In genomic region chr17:35731239-35731931, GRCh38 we compare ENCODE assay signal across 9 cellular contexts. TPM values are rescaled to one million over a fixed set of nuclear protein-coding genes. Genes with fewer than 3 reads are reported as not detected.
DNase-seq lines count a peak whose midpoint lies in the region; FAIRE-seq and TF ChIP-seq lines count a peak whose summit lies in the region.
"Had no signal": no experiment of that assay in that cellular context is flagged by ENCODE, and none has a peak within 500 bp of the region (broad histone marks: within the 10 kb centered on the region; RNA-seq: fewer than 3 reads in every experiment).

TSS of gene RASL10B (plus strand) at chr17:35731639. CDS start at chr17:35735185, 3,546 bp downstream.

- no peak within 1 kb of the TSS for H2BK5ac ChIP-seq in mesendoderm (ENCODE audit: low read length)

- no peaks in the 10 kb centered on the region for H3K9me3 ChIP-seq in endothelial cell of umbilical vein (replicated peaks; ENCODE audit: control insufficient read depth, insufficient read depth, low read length)

- peak within 1 kb of the TSS; percentile 47 for H2BK15ac ChIP-seq in mesendoderm (replicated peaks; ENCODE audit: low read depth)

- no peak within 1 kb of the TSS for H2AK5ac ChIP-seq in mesendoderm (ENCODE audit: low read length)

- POLR2A ChIA-PET in endothelial cell of umbilical vein (lab: Charles Lee) = no interaction called here

- H3K27me3 ChIP-seq in endothelial cell of umbilical vein (ENCODE audit: control insufficient read depth in 2 of 2, insufficient read depth in 2 of 2, low read length in 2 of 2) = peaks cover 3 to 11% of the 10 kb centered on the region in 2 experiments
- H3K27me3 ChIP-seq in mesendoderm (ENCODE audit: insufficient read depth, low read length, poor library complexity) = no peaks in the 10 kb centered on the region

- H3K23ac ChIP-seq in mesendoderm (ENCODE audit: low read length) = peak within 1 kb of the TSS; percentile 67

- no peak within 1 kb of the TSS for H3K4me2 ChIP-seq in endothelial cell of umbilical vein (ENCODE audit: insufficient read depth, low read length)
- H3K4me2 ChIP-seq in mesendoderm (ENCODE audit: low read length) = peak within 1 kb of the TSS; percentile 73
- H3K4me2 ChIP-seq: KMS-11 had no signal

- H3K9me1 ChIP-seq in endothelial cell of umbilical vein (replicated peaks; ENCODE audit: control insufficient read depth, extremely low read depth, insufficient read depth, low read length) = no peaks in the 10 kb centered on the region

- BruUV-seq in endothelial cell of umbilical vein (replicated peaks; lab: Mats Ljungman, UMichigan) = no TSS peak

- WGBS in mesendoderm (ENCODE audit: extremely low coverage, insufficient coverage, low lambda C conversion rate) = no CpG with 5 or more reads among the region's 46 CpGs

- H3K56ac ChIP-seq in mesendoderm (ENCODE audit: low read length) = peak within 1 kb of the TSS; percentile 73

- intact Hi-C loops in endothelial cell of umbilical vein (cut with micrococcal nuclease) = no loop called here

- H3K9ac ChIP-seq in endothelial cell of umbilical vein (replicated peaks; ENCODE audit: extremely low read depth, insufficient read depth, low read length) (no peak within 1 kb of the TSS), mesendoderm (ENCODE audit: low read length) (peak within 1 kb of the TSS; percentile 69)
- H3K9ac ChIP-seq: KMS-11 had no signal

- peak within 1 kb of the TSS; percentile 86 for H3K4ac ChIP-seq in mesendoderm (ENCODE audit: low read depth, low read length)

- H3K79me1 ChIP-seq in mesendoderm (ENCODE audit: low read length) = no peaks in the 10 kb centered on the region

- CTCF ChIA-PET in endothelial cell of umbilical vein (lab: Charles Lee) = interaction anchor here (0.7 to 2.1 kb wide), 6 partner anchors 9 to 118 kb away, joined by 3 to 16 read pairs (median 5); no protein-coding TSS in a partner anchor

- TF ChIP-seq POLR2A in endothelial cell of umbilical vein (IDR thresholded peaks at IDR 0.05; ENCODE audit: low read depth, low read length) = no peak

- H4K8ac ChIP-seq in mesendoderm (ENCODE audit: low read depth, low read length) = no peak within 1 kb of the TSS

- no peak within 1 kb of the TSS for H4K5ac ChIP-seq in mesendoderm (ENCODE audit: low read length)

- no peak for TF ChIP-seq CTCF in endothelial cell of umbilical vein (IDR thresholded peaks at IDR 0.05; ENCODE audit: extremely low read depth in 1 of 2, insufficient read depth in 1 of 2, low read depth in 1 of 2, low read length in 2 of 2)

- dilution Hi-C loops in endothelial cell of umbilical vein (cut with MboI; ENCODE audit: extremely low pct_ligation_motif_present, low sequenced_read_pairs) = loop anchor here (25.0 kb wide), 1 partner anchor 119 kb away; no protein-coding TSS in a partner anchor

- H2BK120ac ChIP-seq in mesendoderm (ENCODE audit: low read depth, low read length) = peak within 1 kb of the TSS; percentile 51

- peak within 1 kb of the TSS in 2 of 3 experiments; percentile 6 to 44 for H3K4me3 ChIP-seq in endothelial cell of umbilical vein (replicated peaks in 1 of 3; ENCODE audit: insufficient read depth in 1 of 3, low read depth in 1 of 3, low read length in 3 of 3)
- peak within 1 kb of the TSS; percentile 41 for H3K4me3 ChIP-seq in mesendoderm (ENCODE audit: low read length)

- H3K27ac ChIP-seq in endothelial cell of umbilical vein (ENCODE audit: insufficient read depth, low read depth, low read length) (no peak within 1 kb of the TSS), mesendoderm (ENCODE audit: low read depth, low read length) (no peak within 1 kb of the TSS)
- H3K27ac ChIP-seq: KMS-11 had no signal

- no peaks in the 10 kb centered on the region for H4K20me1 ChIP-seq in endothelial cell of umbilical vein (replicated peaks; ENCODE audit: control insufficient read depth, extremely low read depth, insufficient read depth, low read length)

- H3K36me3 ChIP-seq in endothelial cell of umbilical vein (ENCODE audit: control insufficient read depth in 2 of 2, extremely low read depth in 1 of 2, insufficient read depth in 2 of 2, low read length in 2 of 2) (peaks cover 0 to 2% of the 10 kb centered on the region in 2 experiments), mesendoderm (ENCODE audit: control insufficient read depth, insufficient read depth, low read length) (no peaks in the 10 kb centered on the region)

- H3K79me2 ChIP-seq in endothelial cell of umbilical vein (ENCODE audit: control insufficient read depth, insufficient read depth, low read length) = no peaks in the 10 kb centered on the region
- no peaks in the 10 kb centered on the region for H3K79me2 ChIP-seq in mesendoderm (ENCODE audit: control insufficient read depth, insufficient read depth, low read length)

- FAIRE-seq in endothelial cell of umbilical vein (lab: Jason Lieb, UNC) = no peak

- peak within 1 kb of the TSS; percentile 96 for H3K18ac ChIP-seq in mesendoderm (ENCODE audit: low read length)

- no peak within 1 kb of the TSS for H2AFZ ChIP-seq in endothelial cell of umbilical vein (ENCODE audit: low read depth, low read length)

- H3K4me1 ChIP-seq in endothelial cell of umbilical vein (ENCODE audit: control insufficient read depth, extremely low read depth, insufficient read depth, low read length) (peaks cover 4% of the 10 kb centered on the region), mesendoderm (ENCODE audit: control insufficient read depth, low read depth, low read length) (peaks cover 23% of the 10 kb centered on the region)

- peak; percentile 2 for DNase-seq in COLO668 (lab: John Stamatoyannopoulos, UW; ENCODE audit: unreplicated experiment)
- peak; percentile 19 for DNase-seq in LHCN-M2 (ENCODE audit: low read depth)
- DNase-seq in activated CD8-positive, alpha-beta memory T cell treated with anti-CD3 and anti-CD28 coated beads, Interleukin-2, amount 50 U/mL, for 4 hours = peak; percentile 59
- DNase-seq in endothelial cell of umbilical vein (ENCODE audit: low read depth, low spot score) = peak; percentile 28
- DNase-seq in mesendoderm = peak; percentile 82
- DNase-seq in stimulated activated CD8-positive, alpha-beta memory T cell treated with anti-CD3 and anti-CD28 coated beads, Interleukin-2, amount 100 ng/mL, for 48 hours (ENCODE audit: low read depth in 2 of 2) = peak; percentile 17 to 34
- DNase-seq in foreskin melanocyte = no peak
- no peak for DNase-seq in NCI-H128 (lab: John Stamatoyannopoulos, UW; ENCODE audit: unreplicated experiment)

TF ChIP-seq in endothelial cell of umbilical vein, 7 proteins besides CTCF, POLR2A, EP300 and RAD21:
- TF ChIP-seq EZH2 (IDR thresholded peaks at IDR 0.05; ENCODE audit: borderline replicate concordance, low read depth, low read length, severe bottlenecking) (peak; percentile 33), GATA2 (IDR thresholded peaks at IDR 0.05; ENCODE audit: insufficient read depth, insufficient read length, low read depth, low read length) (no peak), FOS (IDR thresholded peaks at IDR 0.05; ENCODE audit: borderline replicate concordance, insufficient read depth, low read length) (no peak), MYC (IDR thresholded peaks at IDR 0.05; ENCODE audit: low read depth, low read length) (no peak), POLR2AphosphoS5 (IDR thresholded peaks at IDR 0.05; ENCODE audit: insufficient read depth, low read depth, low read length) (peak; percentile 17), JUN (IDR thresholded peaks at IDR 0.05; ENCODE audit: borderline replicate concordance, insufficient read depth, insufficient read length, low read depth) (no peak)
- TF ChIP-seq, protein P1, sequence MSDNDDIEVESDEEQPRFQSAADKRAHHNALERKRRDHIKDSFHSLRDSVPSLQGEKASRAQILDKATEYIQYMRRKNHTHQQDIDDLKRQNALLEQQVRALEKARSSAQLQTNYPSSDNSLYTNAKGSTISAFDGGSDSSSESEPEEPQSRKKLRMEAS (IDR thresholded peaks at IDR 0.05; ENCODE audit: insufficient read depth, insufficient read length) = no peak

RNA-seq across cellular contexts. Expression of gene RASL10B, which starts in this region (rescaled TPM):
- total RNA-seq in LHCN-M2 (2014; rRNA removed) (0.32 and 0.63 TPM in 2 replicates), endothelial cell of umbilical vein (0.71 and 0.78 TPM in 2 replicates)
- polyA plus RNA-seq in LHCN-M2 (2012) = 0.74 TPM
- 0.19 and 0.29 TPM in 2 replicates for polyA plus RNA-seq in endothelial cell of umbilical vein
- 0.10 and 0.16 TPM in 2 replicates for polyA plus RNA-seq in endothelial cell of umbilical vein (2011; cell fraction: cytosol; rRNA removed)
- polyA plus RNA-seq in endothelial cell of umbilical vein (2011; cell fraction: nucleus; rRNA removed) = 0.36 and 0.43 TPM in 2 replicates
- 0.36 and 0.52 TPM in 2 replicates for polyA plus RNA-seq in endothelial cell of umbilical vein (2012)
- 0.34 and 1.5 TPM in 2 replicates for polyA minus RNA-seq in endothelial cell of umbilical vein
- not detected for polyA minus RNA-seq in endothelial cell of umbilical vein (2011; cell fraction: cytosol; rRNA and poly(A)+ RNA removed)
- 0.29 and 0.91 TPM in 2 replicates for polyA minus RNA-seq in endothelial cell of umbilical vein (2011; cell fraction: nucleus; rRNA and poly(A)+ RNA removed)
- 10.0 TPM for polyA plus RNA-seq in mesendoderm (2013, experiment 1 of 2)
- polyA plus RNA-seq in mesendoderm (2013, experiment 2 of 2) = 10.2 TPM

Comparison
In these comparisons a context has a peak if more than half of its experiments do, and no peak if none do; other contexts are left out.
1. Peak in DNase-seq in LHCN-M2; RNA of the gene not detected or under 1 TPM.
2. DNase-seq: peak in COLO668 (single experiment), activated CD8-positive, alpha-beta memory T cell treated with anti-CD3 and anti-CD28 coated beads, Interleukin-2, amount 50 U/mL, for 4 hours (single experiment), endothelial cell of umbilical vein (single experiment), mesendoderm (single experiment) and stimulated activated CD8-positive, alpha-beta memory T cell treated with anti-CD3 and anti-CD28 coated beads, Interleukin-2, amount 100 ng/mL, for 48 hours (2 of 2); none in foreskin melanocyte (single experiment) and NCI-H128 (single experiment).